In the genomic region with DNA sequence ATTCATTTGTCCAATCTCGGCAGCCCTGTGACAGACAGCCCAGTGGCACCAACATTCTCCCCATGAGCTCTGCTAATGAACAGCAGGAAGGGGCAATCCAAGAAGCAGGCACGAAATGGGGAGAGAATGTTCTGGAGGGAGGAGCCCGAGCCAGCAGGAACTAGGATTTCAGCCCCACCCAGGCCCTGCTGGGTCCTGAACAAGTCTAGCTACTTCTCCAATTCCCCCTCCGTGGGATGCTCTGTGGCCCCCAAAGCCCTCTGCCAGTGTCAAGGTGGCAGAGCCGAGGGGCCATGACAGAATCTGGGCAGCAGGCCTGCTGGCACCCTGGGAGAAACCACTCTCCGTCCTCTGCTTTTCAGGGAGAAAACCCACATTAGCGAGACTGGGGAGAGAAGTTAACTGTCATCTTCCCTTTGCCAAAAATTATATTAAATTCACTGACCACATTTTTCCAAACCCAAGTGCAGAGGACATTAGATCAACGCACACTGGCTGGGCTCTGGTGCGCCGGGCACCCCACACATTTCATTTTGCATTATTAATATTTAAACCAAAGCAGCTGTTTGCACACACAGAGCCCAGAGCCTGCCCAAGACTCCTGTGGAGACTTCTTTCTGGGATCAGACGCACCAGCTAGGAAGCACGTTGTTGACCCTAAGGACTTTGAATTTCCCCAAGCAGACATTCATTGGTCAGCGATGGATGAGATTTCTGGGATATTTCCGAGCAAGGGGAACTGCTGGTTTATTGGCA, we compare ENCODE assay signal across 11 cellular contexts.
DNase-seq lines count a peak whose midpoint lies in the region; ATAC-seq and TF ChIP-seq lines count a peak whose summit lies in the region.
"Had no signal": no experiment of that assay in that cellular context is flagged by ENCODE, and none has a peak within 500 bp of the region (broad histone marks: within the 10 kb centered on the region; RNA-seq: fewer than 3 reads in every experiment).

No MANE protein-coding gene starts in this region.

- peaks cover 55% of the 10 kb centered on the region for H3K4me1 Mint-ChIP-seq in neural progenitor cell
- H3K4me1 Mint-ChIP-seq in type B pancreatic cell (ENCODE audit: unreplicated experiment), result peaks cover 65% of the 10 kb centered on the region
- H3K4me1 Mint-ChIP-seq: memory B cell had no signal

- H3K27ac Mint-ChIP-seq in neural progenitor cell (peak overlapping the region; percentile 80), type B pancreatic cell (peak overlapping the region; percentile 51)
- H3K27ac Mint-ChIP-seq: memory B cell had no signal

- peak overlapping the region; percentile 65; the same call in 1 of the 2 replicates for H3K4me2 ChIP-seq in SK-N-SH
- no peak overlapping the region for H3K4me2 ChIP-seq in neural progenitor cell

- POLR2A ChIA-PET in SK-N-SH (lab: Yijun Ruan, JAX), result interaction anchor here (2.3 kb wide), 1 partner anchor 79 kb away, joined by 19 read pairs; a partner anchor contains a TSS

- H3K36me3 Mint-ChIP-seq in neural progenitor cell, result no peaks in the 10 kb centered on the region
- no peaks in the 10 kb centered on the region for H3K36me3 Mint-ChIP-seq in type B pancreatic cell
- H3K36me3 Mint-ChIP-seq: memory B cell had no signal

- no peaks in the 10 kb centered on the region for H3K9me3 Mint-ChIP-seq in neural progenitor cell
- no peaks in the 10 kb centered on the region for H3K9me3 Mint-ChIP-seq in type B pancreatic cell
- H3K9me3 Mint-ChIP-seq: memory B cell had no signal

- no peak for TF ChIP-seq CTCF in SK-N-SH (IDR thresholded peaks at IDR 0.05)
- TF ChIP-seq CTCF in foreskin fibroblast (IDR thresholded peaks at IDR 0.05; ENCODE audit: low read depth, low read length), result no peak
- TF ChIP-seq CTCF in neural progenitor cell (IDR thresholded peaks at IDR 0.05), result no peak
- TF ChIP-seq CTCF in type B pancreatic cell (conservative IDR thresholded peaks at IDR 0.05), result no peak

- peaks cover 23 to 51% of the 10 kb centered on the region in 2 experiments for H3K4me1 ChIP-seq in SK-N-SH (ENCODE audit: control insufficient read depth in 1 of 2, insufficient read depth in 2 of 2, low read depth in 1 of 2, low read length in 1 of 2)
- H3K4me1 ChIP-seq in neural progenitor cell, result peaks cover 44% of the 10 kb centered on the region

- no peak for TF ChIP-seq RAD21 in SK-N-SH (IDR thresholded peaks at IDR 0.05; ENCODE audit: low read length)

- CTCF ChIA-PET in SK-N-SH (lab: Yijun Ruan, JAX), result interaction anchor here (1.0 to 3.1 kb wide), 5 partner anchors 11 to 119 kb away, joined by 3 to 20 read pairs (median 3); no protein-coding TSS in a partner anchor

- H3F3A ChIP-seq in SK-N-SH (replicated peaks; ENCODE audit: insufficient read depth) (peaks cover 5% of the 10 kb centered on the region), neural progenitor cell (ENCODE audit: low read depth) (no peaks in the 10 kb centered on the region)

- H3K36me3 ChIP-seq in SK-N-SH (replicated peaks in 1 of 2; ENCODE audit: control insufficient read depth in 1 of 2, insufficient read depth in 2 of 2, low read length in 1 of 2) (no peaks in the 10 kb centered on the region), neural progenitor cell (no peaks in the 10 kb centered on the region)

- H3K27me3 Mint-ChIP-seq in neural progenitor cell (ENCODE audit: insufficient read depth, low read depth) (peaks cover 18% of the 10 kb centered on the region), type B pancreatic cell (peaks cover 28% of the 10 kb centered on the region)

- DNase-seq in SK-N-SH (no peak), foreskin fibroblast (peak; percentile 26 to 61), neural progenitor cell (ENCODE audit: low spot score) (no peak), type B pancreatic cell (ENCODE audit: extremely low spot score, unreplicated experiment) (no peak), GDM1 (lab: John Stamatoyannopoulos, UW) (no peak), ACHN (no peak), D341Med (ENCODE audit: low spot score) (no peak)
- DNase-seq: Kasumi-1, NCI-H524 treated with DMSO at 0.1 percent for 48 hours had no signal

- in situ Hi-C loops in ACHN (cut with HindIII; ENCODE audit: low pct_ligation_motif_present, low pct_unique_long_range_greater_than_20kb, low sequenced_read_pairs), result no loop called here

- H4K20me1 ChIP-seq in SK-N-SH (ENCODE audit: insufficient read depth) (no peaks in the 10 kb centered on the region), neural progenitor cell (ENCODE audit: low read depth) (no peaks in the 10 kb centered on the region)

- no peaks in the 10 kb centered on the region for H3K27me3 ChIP-seq in SK-N-SH (ENCODE audit: insufficient read depth)
- no peaks in the 10 kb centered on the region for H3K27me3 ChIP-seq in neural progenitor cell

- H3K4me3 ChIP-seq in SK-N-SH (ENCODE audit: low read depth in 2 of 2, low read length in 1 of 2) (no peak overlapping the region), foreskin fibroblast (ENCODE audit: low read depth in 1 of 2, low read length in 2 of 2) (no peak overlapping the region), neural progenitor cell (no peak overlapping the region)

- H3K9me3 ChIP-seq in SK-N-SH, result no peaks in the 10 kb centered on the region
- no peaks in the 10 kb centered on the region for H3K9me3 ChIP-seq in neural progenitor cell (ENCODE audit: low read depth)

- H3K9me2 ChIP-seq in SK-N-SH, result no peaks in the 10 kb centered on the region

- H2AFZ ChIP-seq in SK-N-SH (ENCODE audit: low read depth) (no peak overlapping the region), neural progenitor cell (replicated peaks) (no peak overlapping the region)

- 66% methylated on average over 14 of the region's 14 CpGs for WGBS in SK-N-SH (ENCODE audit: low lambda C conversion rate)

- H3K9ac ChIP-seq in SK-N-SH (no peak overlapping the region), neural progenitor cell (no peak overlapping the region)

- no peak for ATAC-seq in HG03520 (IDR thresholded peaks at IDR 0.05; ENCODE audit: unreplicated experiment)

- H3K79me2 ChIP-seq in SK-N-SH (ENCODE audit: insufficient read depth), result no peaks in the 10 kb centered on the region
- H3K79me2 ChIP-seq in neural progenitor cell (ENCODE audit: low read depth), result no peaks in the 10 kb centered on the region

- TF ChIP-seq EP300 in SK-N-SH (IDR thresholded peaks at IDR 0.05; ENCODE audit: borderline replicate concordance in 1 of 2, low read depth in 1 of 2, low read length in 1 of 2), result no peak

- H3K27ac ChIP-seq in SK-N-SH (ENCODE audit: low read depth in 2 of 2, low read length in 1 of 2), result no peak overlapping the region
- no peak overlapping the region for H3K27ac ChIP-seq in neural progenitor cell

- no peak overlapping the region for H3K4me3 Mint-ChIP-seq in neural progenitor cell
- no peak overlapping the region for H3K4me3 Mint-ChIP-seq in type B pancreatic cell
- H3K4me3 Mint-ChIP-seq: memory B cell had no signal

TF ChIP-seq in SK-N-SH, 30 proteins besides CTCF, POLR2A, EP300 and RAD21:
- TF ChIP-seq SMC3 (IDR thresholded peaks at IDR 0.05; ENCODE audit: low read depth, low read length) (no peak), RCOR1 (IDR thresholded peaks at IDR 0.05; ENCODE audit: low read length) (no peak), GATA2 (CRISPR knock-in tag; IDR thresholded peaks at IDR 0.05) (no peak), RFX5 (IDR thresholded peaks at IDR 0.05; ENCODE audit: low read length) (no peak), SIN3A (IDR thresholded peaks at IDR 0.05; ENCODE audit: borderline replicate concordance, low read depth, low read length) (no peak), GABPA (IDR thresholded peaks at IDR 0.05; ENCODE audit: low read depth) (no peak), MXI1 (IDR thresholded peaks at IDR 0.05; ENCODE audit: low read depth, low read length) (no peak), TEAD4 (IDR thresholded peaks at IDR 0.05; ENCODE audit: borderline replicate concordance, insufficient read depth) (no peak), MEF2A (IDR thresholded peaks at IDR 0.05; ENCODE audit: borderline replicate concordance, low read depth) (no peak), POLR2AphosphoS5 (IDR thresholded peaks at IDR 0.05; ENCODE audit: low read depth, low read length) (no peak), JUND (IDR thresholded peaks at IDR 0.05) (no peak)
- TF ChIP-seq, protein P1, sequence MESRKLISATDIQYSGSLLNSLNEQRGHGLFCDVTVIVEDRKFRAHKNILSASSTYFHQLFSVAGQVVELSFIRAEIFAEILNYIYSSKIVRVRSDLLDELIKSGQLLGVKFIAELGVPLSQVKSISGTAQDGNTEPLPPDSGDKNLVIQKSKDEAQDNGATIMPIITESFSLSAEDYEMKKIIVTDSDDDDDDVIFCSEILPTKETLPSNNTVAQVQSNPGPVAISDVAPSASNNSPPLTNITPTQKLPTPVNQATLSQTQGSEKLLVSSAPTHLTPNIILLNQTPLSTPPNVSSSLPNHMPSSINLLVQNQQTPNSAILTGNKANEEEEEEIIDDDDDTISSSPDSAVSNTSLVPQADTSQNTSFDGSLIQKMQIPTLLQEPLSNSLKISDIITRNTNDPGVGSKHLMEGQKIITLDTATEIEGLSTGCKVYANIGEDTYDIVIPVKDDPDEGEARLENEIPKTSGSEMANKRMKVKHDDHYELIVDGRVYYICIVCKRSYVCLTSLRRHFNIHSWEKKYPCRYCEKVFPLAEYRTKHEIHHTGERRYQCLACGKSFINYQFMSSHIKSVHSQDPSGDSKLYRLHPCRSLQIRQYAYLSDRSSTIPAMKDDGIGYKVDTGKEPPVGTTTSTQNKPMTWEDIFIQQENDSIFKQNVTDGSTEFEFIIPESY (IDR thresholded peaks at IDR 0.05; ENCODE audit: borderline replicate concordance, low read depth), result no peak

Comparison
In these comparisons a context has a peak if more than half of its experiments do, and no peak if none do; other contexts are left out.
1. DNase-seq: peak in foreskin fibroblast (2 of 2); none in SK-N-SH (single experiment), neural progenitor cell (single experiment), type B pancreatic cell (single experiment), GDM1 (single experiment), ACHN (single experiment) and D341Med (single experiment).